In genomic region chr6:35922139-35922554, GRCh38 we compare ENCODE assay signal across 10 cellular contexts. TPM values are rescaled to one million over a fixed set of nuclear protein-coding genes. Genes with fewer than 3 reads are reported as not detected.
DNase-seq lines count a peak whose midpoint lies in the region; ATAC-seq and TF ChIP-seq lines count a peak whose summit lies in the region.
"Had no signal": no experiment of that assay in that cellular context is flagged by ENCODE, and none has a peak within 500 bp of the region (broad histone marks: within the 10 kb centered on the region; RNA-seq: fewer than 3 reads in every experiment).

No MANE protein-coding gene starts in this region.

- no peak overlapping the region for H3K4me3 ChIP-seq in CD4-positive, alpha-beta memory T cell (ENCODE audit: low read length in 2 of 2)
- peak overlapping the region in 1 of 10 donors; percentile 87 for H3K4me3 ChIP-seq in heart right ventricle

- WGBS in heart right ventricle, 2 donors: 81 to 89% methylated on average over 5 of the region's 5 CpGs

- intact Hi-C loops in CD4-positive, alpha-beta memory T cell (cut with micrococcal nuclease): no loop called here
- intact Hi-C loops in heart right ventricle (cut with DNase I): no loop called here

- POLR2A ChIA-PET in CD4-positive, alpha-beta memory T cell (lab: Charles Lee; ENCODE audit: partially characterized antibody): no interaction called here

- no peaks in the 10 kb centered on the region for H3K36me3 ChIP-seq in CD4-positive, alpha-beta memory T cell (ENCODE audit: insufficient read depth, low read length)
- no peaks in the 10 kb centered on the region for H3K36me3 ChIP-seq in heart right ventricle
- H3K36me3 ChIP-seq: ascending aorta, left lung had no signal

- no peaks in the 10 kb centered on the region for H3K9me3 Mint-ChIP-seq in CD4-positive, alpha-beta memory T cell
- H3K9me3 Mint-ChIP-seq in IgD-negative memory B cell: no peaks in the 10 kb centered on the region
- no peaks in the 10 kb centered on the region for H3K9me3 Mint-ChIP-seq in activated naive CD8-positive, alpha-beta T cell treated with anti-CD3 and anti-CD28 coated beads, Interleukin-2, amount 50 U/mL, for 24 hours
- H3K9me3 Mint-ChIP-seq in naive B cell: no peaks in the 10 kb centered on the region

- H3K27me3 Mint-ChIP-seq in CD4-positive, alpha-beta memory T cell: no peaks in the 10 kb centered on the region
- H3K27me3 Mint-ChIP-seq in IgD-negative memory B cell: no peaks in the 10 kb centered on the region
- H3K27me3 Mint-ChIP-seq in activated naive CD8-positive, alpha-beta T cell treated with anti-CD3 and anti-CD28 coated beads, Interleukin-2, amount 50 U/mL, for 24 hours: no peaks in the 10 kb centered on the region
- H3K27me3 Mint-ChIP-seq in naive B cell: no peaks in the 10 kb centered on the region

- H3K4me3 Mint-ChIP-seq in CD4-positive, alpha-beta memory T cell: peak overlapping the region in 6 of 8 donors; percentile 88 to 92 (median 90)
- H3K4me3 Mint-ChIP-seq in IgD-negative memory B cell (peak overlapping the region in 3 of 4 donors; percentile 86 to 95 (median 90)), naive B cell (peak overlapping the region; percentile 35 to 95 (median 90))
- H3K4me3 Mint-ChIP-seq in activated naive CD8-positive, alpha-beta T cell treated with anti-CD3 and anti-CD28 coated beads, Interleukin-2, amount 50 U/mL, for 24 hours: peak overlapping the region; percentile 95

- CTCF ChIA-PET in CD4-positive, alpha-beta memory T cell (lab: Charles Lee; ENCODE audit: partially characterized antibody): no interaction called here

- TF ChIP-seq CTCF in heart right ventricle (IDR thresholded peaks at IDR 0.05): no peak

- peak overlapping the region in 1 of 7 donors; percentile 80 for H3K27ac Mint-ChIP-seq in CD4-positive, alpha-beta memory T cell
- H3K27ac Mint-ChIP-seq in IgD-negative memory B cell (no peak overlapping the region), naive B cell (peak overlapping the region in 1 of 6 donors; percentile 30)
- H3K27ac Mint-ChIP-seq in activated naive CD8-positive, alpha-beta T cell treated with anti-CD3 and anti-CD28 coated beads, Interleukin-2, amount 50 U/mL, for 24 hours: peak overlapping the region; percentile 11

- H3K4me1 ChIP-seq in CD4-positive, alpha-beta memory T cell (ENCODE audit: insufficient read depth, low read length): peaks cover 37% of the 10 kb centered on the region
- H3K4me1 ChIP-seq in heart right ventricle: peaks cover 5 to 38% (median 29%) of the 10 kb centered on the region in 9 donors

- no peaks in the 10 kb centered on the region for H3K9me3 ChIP-seq in CD4-positive, alpha-beta memory T cell (ENCODE audit: control insufficient read depth in 1 of 2, low read length in 2 of 2)
- H3K9me3 ChIP-seq in heart right ventricle: no peaks in the 10 kb centered on the region
- H3K9me3 ChIP-seq: ascending aorta, left lung had no signal

- ATAC-seq in activated naive CD8-positive, alpha-beta T cell treated with anti-CD3 and anti-CD28 coated beads, Interleukin-2, amount 50 U/mL, for 24 hours: no peak
- ATAC-seq in naive B cell (ENCODE audit: low read depth in 2 of 2) (no peak), heart right ventricle (no peak), HG03432 (IDR thresholded peaks at IDR 0.05; ENCODE audit: unreplicated experiment) (no peak)
- ATAC-seq: left lung had no signal

- peaks cover 0 to 13% of the 10 kb centered on the region in 2 donors for H3K36me3 Mint-ChIP-seq in CD4-positive, alpha-beta memory T cell
- H3K36me3 Mint-ChIP-seq in IgD-negative memory B cell: peaks cover 3% of the 10 kb centered on the region
- H3K36me3 Mint-ChIP-seq in activated naive CD8-positive, alpha-beta T cell treated with anti-CD3 and anti-CD28 coated beads, Interleukin-2, amount 50 U/mL, for 24 hours (ENCODE audit: low read depth): peaks cover 32% of the 10 kb centered on the region
- H3K36me3 Mint-ChIP-seq in naive B cell: no peaks in the 10 kb centered on the region

- peaks cover 24 to 41% (median 31%) of the 10 kb centered on the region in 4 donors for H3K4me1 Mint-ChIP-seq in CD4-positive, alpha-beta memory T cell
- H3K4me1 Mint-ChIP-seq in IgD-negative memory B cell (peaks cover 18 to 30% (median 21%) of the 10 kb centered on the region in 3 donors), naive B cell (peaks cover 31 to 47% (median 40%) of the 10 kb centered on the region in 3 donors)
- H3K4me1 Mint-ChIP-seq in activated naive CD8-positive, alpha-beta T cell treated with anti-CD3 and anti-CD28 coated beads, Interleukin-2, amount 50 U/mL, for 24 hours: peaks cover 44% of the 10 kb centered on the region

- no peak overlapping the region for H3K27ac ChIP-seq in CD4-positive, alpha-beta memory T cell (ENCODE audit: low read depth, low read length)
- H3K27ac ChIP-seq in heart right ventricle: no peak overlapping the region
- H3K27ac ChIP-seq: ascending aorta had no signal

- no peaks in the 10 kb centered on the region for H3K27me3 ChIP-seq in CD4-positive, alpha-beta memory T cell (ENCODE audit: insufficient read depth, low read length)
- no peaks in the 10 kb centered on the region for H3K27me3 ChIP-seq in heart right ventricle
- H3K27me3 ChIP-seq: ascending aorta, left lung had no signal

- no peak for DNase-seq in CD4-positive, alpha-beta memory T cell
- no peak for DNase-seq in activated naive CD8-positive, alpha-beta T cell treated with anti-CD3 and anti-CD28 coated beads, Interleukin-2, amount 50 U/mL, for 24 hours
- DNase-seq in naive B cell: no peak
- DNase-seq in HuH-7 (ENCODE audit: low spot score): no peak
- no peak for DNase-seq in activated effector memory CD4-positive, alpha-beta T cell treated with Interleukin-2 at 50 U/mL for 16 hours
- no peak for DNase-seq in heart right ventricle
- DNase-seq: left lung had no signal

RNA-seq across cellular contexts. Expression of gene SRPK1, which starts 1.2 kb away (rescaled TPM):
- total RNA-seq in CD4-positive, alpha-beta memory T cell: 10 to 100 TPM; 47.6 to 52.0 TPM
- polyA plus RNA-seq in CD4-positive, alpha-beta memory T cell: 10 to 100 TPM; 51.2 to 57.5 TPM
- 36.0 TPM for polyA plus RNA-seq in IgD-negative memory B cell
- 10 to 100 TPM; 25.4 to 43.8 (median 37.3) TPM for polyA plus RNA-seq in naive B cell (ENCODE audit: low read depth in 6 of 6)
- 10 to 100 TPM; 13.8 to 25.6 (median 17.8) TPM for total RNA-seq in heart right ventricle
- polyA plus RNA-seq in heart right ventricle: 1 to 10 TPM; 6.0 to 6.6 TPM
